Comparison of ENCODE assay signal across 8 cellular contexts in genomic region chr9:136267261-136268111, GRCh38. TPM values are rescaled to one million over a fixed set of nuclear protein-coding genes. Genes with fewer than 3 reads are reported as not detected.
A peak's percentile ranks its signal among the peaks of the same experiment; 100 is the strongest.
DNase-seq lines count a peak whose midpoint lies in the region; ATAC-seq and TF ChIP-seq lines count a peak whose summit lies in the region.

No MANE protein-coding gene starts in this region.

- peak; percentile 70 for TF ChIP-seq POLR2A in GM10847 (IDR thresholded peaks at IDR 0.05; ENCODE audit: extremely low read depth, insufficient read length)

- H3K9me3 Mint-ChIP-seq in activated CD4-positive, alpha-beta memory T cell treated with anti-CD3 and anti-CD28 coated beads, Interleukin-2, amount 10 ng/mL, durations not matched to agents 7 days and 5 days: no peaks in the 10 kb centered on the region

- CTCF ChIA-PET in activated CD4-positive, alpha-beta memory T cell treated with anti-CD3 and anti-CD28 coated beads, Interleukin-2, amount 10 ng/mL, durations not matched to agents 7 days and 5 days (lab: Charles Lee): interaction anchor here (0.7 to 2.1 kb wide), 7 partner anchors 11 to 145 kb away, joined by 3 to 7 read pairs (median 4); no protein-coding TSS in a partner anchor

- peaks cover 9% of the 10 kb centered on the region for H3K4me1 Mint-ChIP-seq in activated CD4-positive, alpha-beta memory T cell treated with anti-CD3 and anti-CD28 coated beads, Interleukin-2, amount 10 ng/mL, durations not matched to agents 7 days and 5 days

- POLR2A ChIA-PET in activated CD4-positive, alpha-beta memory T cell treated with anti-CD3 and anti-CD28 coated beads, Interleukin-2, amount 10 ng/mL, durations not matched to agents 7 days and 5 days (lab: Charles Lee): interaction anchor here (1.1 to 2.2 kb wide), 8 partner anchors 10 to 96 kb away, joined by 3 to 11 read pairs (median 4); partner anchors contain the start of genes DNLZ and QSOX2

- peaks cover 11% of the 10 kb centered on the region for H3K27me3 Mint-ChIP-seq in activated CD4-positive, alpha-beta memory T cell treated with anti-CD3 and anti-CD28 coated beads, Interleukin-2, amount 10 ng/mL, durations not matched to agents 7 days and 5 days

- ATAC-seq in HG02759 (IDR thresholded peaks at IDR 0.05; ENCODE audit: unreplicated experiment): peak; percentile 80

- H3K4me3 Mint-ChIP-seq in activated CD4-positive, alpha-beta memory T cell treated with anti-CD3 and anti-CD28 coated beads, Interleukin-2, amount 10 ng/mL, durations not matched to agents 7 days and 5 days: peak overlapping the region; percentile 78

- H3K36me3 Mint-ChIP-seq in activated CD4-positive, alpha-beta memory T cell treated with anti-CD3 and anti-CD28 coated beads, Interleukin-2, amount 10 ng/mL, durations not matched to agents 7 days and 5 days (ENCODE audit: low read depth): no peaks in the 10 kb centered on the region

- peak overlapping the region; percentile 71 for H3K27ac Mint-ChIP-seq in activated CD4-positive, alpha-beta memory T cell treated with anti-CD3 and anti-CD28 coated beads, Interleukin-2, amount 10 ng/mL, durations not matched to agents 7 days and 5 days

- DNase-seq in NCI-H2196 treated with DMSO at 0.1 percent for 48 hours (lab: John Stamatoyannopoulos, UW; ENCODE audit: unreplicated experiment) (peak; percentile 78), ecto neural progenitor cell (ENCODE audit: low spot score) (peak; percentile 93), lung microvascular endothelial cell (ENCODE audit: low read depth in 2 of 2) (peak; percentile 82 to 87), DMS 273 treated with DMSO at 0.1 percent for 48 hours (lab: John Stamatoyannopoulos, UW) (no peak)
- DNase-seq in activated CD4-positive, alpha-beta memory T cell treated with anti-CD3 and anti-CD28 coated beads, Interleukin-2, amount 10 ng/mL, durations not matched to agents 7 days and 5 days: peak; percentile 90
- peak; percentile 64 to 77 (median 76) for DNase-seq in stimulated activated CD4-positive, alpha-beta T cell treated with anti-CD3 and anti-CD28 coated beads, TNF-alpha, amount 100 ng/mL, for 24 hours (ENCODE audit: low read depth in 3 of 3)

RNA-seq across cellular contexts. Expression of gene QSOX2, which starts 21.9 kb away (rescaled TPM):
- 10 to 100 TPM; 12.4 to 13.4 TPM for total RNA-seq in activated CD4-positive, alpha-beta memory T cell treated with anti-CD3 and anti-CD28 coated beads, Interleukin-2, amount 10 ng/mL, durations not matched to agents 7 days and 5 days
- total RNA-seq in lung microvascular endothelial cell: 5.0 and 6.3 TPM in 2 replicates

RNA-seq across cellular contexts. Expression of gene CCDC187, which starts 36.4 kb away (rescaled TPM):
- total RNA-seq in activated CD4-positive, alpha-beta memory T cell treated with anti-CD3 and anti-CD28 coated beads, Interleukin-2, amount 10 ng/mL, durations not matched to agents 7 days and 5 days: not detected
- not detected in 2 replicates for total RNA-seq in lung microvascular endothelial cell

RNA-seq across cellular contexts. Expression of gene GPSM1, which starts 59.9 kb away (rescaled TPM):
- total RNA-seq in activated CD4-positive, alpha-beta memory T cell treated with anti-CD3 and anti-CD28 coated beads, Interleukin-2, amount 10 ng/mL, durations not matched to agents 7 days and 5 days: 1 to 10 TPM; 6.0 to 6.5 TPM
- 14.8 and 30.2 TPM in 2 replicates for total RNA-seq in lung microvascular endothelial cell
